8 cellular contexts compared by ENCODE assay signal in the genomic region with DNA sequence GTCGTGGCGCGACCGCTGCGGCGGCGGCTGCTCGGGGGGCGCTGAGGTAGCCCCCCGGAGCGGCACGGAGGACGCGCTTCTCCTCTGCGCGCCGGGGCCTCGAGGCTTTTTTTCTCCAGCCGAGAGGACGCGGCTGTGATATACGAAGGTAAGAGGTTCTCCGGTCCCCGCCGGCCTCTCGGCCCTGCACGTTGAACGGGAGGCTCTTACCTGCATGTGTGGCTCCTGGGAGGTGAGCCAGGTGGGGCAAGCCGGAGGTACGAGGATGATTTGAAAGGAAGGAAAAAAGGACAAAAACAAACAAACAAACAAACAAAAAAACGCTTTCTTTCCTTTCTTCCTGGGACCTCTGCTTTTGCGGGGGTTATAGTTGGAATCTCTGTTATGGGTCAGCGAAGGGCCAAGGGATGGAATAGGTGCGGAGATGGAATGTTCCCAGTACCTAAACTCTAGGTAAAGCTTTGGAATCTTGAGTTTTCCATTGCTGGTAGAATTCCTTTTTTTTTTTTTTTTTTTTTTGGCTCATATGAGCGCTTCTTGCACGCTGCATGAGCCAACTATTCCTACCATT. TPM values are rescaled to one million over a fixed set of nuclear protein-coding genes. Genes with fewer than 3 reads are reported as not detected.
DNase-seq lines count a peak whose midpoint lies in the region; ATAC-seq and TF ChIP-seq lines count a peak whose summit lies in the region.

No MANE protein-coding gene starts in this region.

- H3K4me3 Mint-ChIP-seq in dendritic cell treated with granulocyte-macrophage colony-stimulating factor and Interleukin-4, amounts not matched to agents 40 ng/mL and 50 ng/mL, for 4 days, result peak overlapping the region; percentile 85

- peak overlapping the region; percentile 91 for H3K27ac Mint-ChIP-seq in dendritic cell treated with granulocyte-macrophage colony-stimulating factor and Interleukin-4, amounts not matched to agents 40 ng/mL and 50 ng/mL, for 4 days

- peak; percentile 45 for DNase-seq in activated CD4-positive, alpha-beta T cell treated with anti-CD3 and anti-CD28 coated beads for 48 hours
- no peak for DNase-seq in activated CD4-positive, alpha-beta T cell treated with anti-CD3 and anti-CD28 coated beads, Interleukin-2, amount 50 U/mL, for 1 hour
- peak in 1 of 2 experiments; percentile 53 for DNase-seq in PC-9
- DNase-seq in hippocampal formation (lab: John Stamatoyannopoulos, UW), result no peak
- no peak for DNase-seq in SIG-M5 (lab: John Stamatoyannopoulos, UW)

- peak overlapping the region; percentile 90 for H2AFZ ChIP-seq in PC-9

- CTCF ChIA-PET in PC-9 (lab: Charles Lee), result interaction anchor here (0.6 to 1.0 kb wide), 4 partner anchors 63 to 253 kb away, joined by 3 to 9 read pairs (median 4); no protein-coding TSS in a partner anchor

- peaks cover 53% of the 10 kb centered on the region for H3K79me2 ChIP-seq in PC-9 (ENCODE audit: low read depth)

- peaks cover 46% of the 10 kb centered on the region for H3K4me1 ChIP-seq in PC-9 (replicated peaks; ENCODE audit: insufficient read depth)
- H3K4me1 ChIP-seq in muscle layer of duodenum (ENCODE audit: control insufficient read depth in 1 of 2, insufficient read depth in 2 of 2, low read length in 2 of 2), result peaks cover 5 to 10% of the 10 kb centered on the region in 2 donors

- H3K36me3 Mint-ChIP-seq in dendritic cell treated with granulocyte-macrophage colony-stimulating factor and Interleukin-4, amounts not matched to agents 40 ng/mL and 50 ng/mL, for 4 days (ENCODE audit: low read depth), result peaks cover 9% of the 10 kb centered on the region

- H3K36me3 ChIP-seq in PC-9 (ENCODE audit: low read depth) (peaks cover 8% of the 10 kb centered on the region; the same call in 1 of the 2 replicates), muscle layer of duodenum (ENCODE audit: control insufficient read depth in 1 of 2, insufficient read depth in 2 of 2, low read length in 2 of 2) (no peaks in the 10 kb centered on the region)

- no peaks in the 10 kb centered on the region for H3K27me3 Mint-ChIP-seq in dendritic cell treated with granulocyte-macrophage colony-stimulating factor and Interleukin-4, amounts not matched to agents 40 ng/mL and 50 ng/mL, for 4 days

- BruUV-seq in PC-9 (replicated peaks; lab: Mats Ljungman, UMichigan), result TSS peak; percentile 62

- H3K27me3 ChIP-seq in PC-9 (ENCODE audit: insufficient read depth, low read depth) (no peaks in the 10 kb centered on the region), muscle layer of duodenum (ENCODE audit: low read depth, low read length) (no peaks in the 10 kb centered on the region)

- peak overlapping the region; percentile 94 for H3K4me2 ChIP-seq in PC-9

- intact Hi-C loops in PC-9 (cut with micrococcal nuclease; ENCODE audit: unreplicated experiment), result loop anchor here (5.0 kb wide), 1 partner anchor 47 kb away; no protein-coding TSS in a partner anchor
- intact Hi-C loops in dendritic cell treated with granulocyte-macrophage colony-stimulating factor and Interleukin-4, amounts not matched to agents 40 ng/mL and 50 ng/mL, for 4 days (cut with micrococcal nuclease), result no loop called here

- H3K9me3 ChIP-seq in PC-9 (ENCODE audit: insufficient read depth, low read depth) (no peaks in the 10 kb centered on the region), muscle layer of duodenum (ENCODE audit: control insufficient read depth in 1 of 2, low read length in 2 of 2) (no peaks in the 10 kb centered on the region)

- H4K20me1 ChIP-seq in PC-9 (ENCODE audit: insufficient read depth), result 0 out of 2 replicates have a peak, but pooled peaks cover 20% of the 10 kb centered on the region

- H3K4me1 Mint-ChIP-seq in dendritic cell treated with granulocyte-macrophage colony-stimulating factor and Interleukin-4, amounts not matched to agents 40 ng/mL and 50 ng/mL, for 4 days (ENCODE audit: low read depth), result peaks cover 22% of the 10 kb centered on the region

- peak; percentile 14 for ATAC-seq in HG02884 (IDR thresholded peaks at IDR 0.05; ENCODE audit: unreplicated experiment)

- TF ChIP-seq CTCF in PC-9 (conservative IDR thresholded peaks at IDR 0.05), result no peak

- H3K27ac ChIP-seq in PC-9 (peak overlapping the region; percentile 86), muscle layer of duodenum (ENCODE audit: low read length) (peak overlapping the region; percentile 76)

- no peaks in the 10 kb centered on the region for H3K9me3 Mint-ChIP-seq in dendritic cell treated with granulocyte-macrophage colony-stimulating factor and Interleukin-4, amounts not matched to agents 40 ng/mL and 50 ng/mL, for 4 days

- H3K4me3 ChIP-seq in PC-9 (peak overlapping the region; percentile 91), muscle layer of duodenum (ENCODE audit: low read depth in 1 of 2, low read length in 2 of 2) (peak overlapping the region; percentile 83 to 89)

- peaks cover 17% of the 10 kb centered on the region for H3F3A ChIP-seq in PC-9 (ENCODE audit: insufficient read depth, low read depth)

- POLR2A ChIA-PET in PC-9 (lab: Charles Lee; ENCODE audit: unreplicated experiment), result interaction anchor here (0.5 to 1.0 kb wide), 7 partner anchors 17 to 631 kb away, joined by 3 to 7 read pairs (median 4); a partner anchor contains a TSS

- H3K9me2 ChIP-seq in PC-9 (ENCODE audit: insufficient read depth), result no peaks in the 10 kb centered on the region

RNA-seq across cellular contexts. Expression of a gene that starts 0.6 kb away (rescaled TPM):
- total RNA-seq in PC-9 (2021), result 46.6 and 60.7 TPM in 2 replicates
